ENCODE assay signal across 1 cellular context in the genomic region with DNA sequence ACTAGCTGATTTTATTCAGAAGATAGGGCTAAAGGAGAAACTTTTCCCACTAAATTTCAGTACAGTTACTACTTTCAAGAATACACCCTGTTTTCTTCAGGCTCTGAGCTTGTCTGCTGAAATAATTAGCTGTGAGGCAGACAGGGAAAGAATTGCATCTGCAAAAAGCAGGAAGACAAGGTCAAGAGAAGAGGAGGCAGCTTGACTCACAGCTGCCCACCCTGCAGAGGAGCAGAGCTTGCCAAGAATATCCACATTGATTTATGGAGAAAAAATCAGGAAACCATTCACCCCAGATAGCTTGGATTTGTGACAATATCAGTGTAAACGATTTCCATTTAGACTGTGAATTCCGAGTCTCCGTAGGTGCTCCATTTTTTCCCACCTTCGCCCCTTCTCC.
TF ChIP-seq lines count a peak whose summit lies in the region.

No MANE protein-coding gene starts in this region.

TF ChIP-seq in IMR-90, 13 proteins besides CTCF, POLR2A, EP300 and RAD21:
- TF ChIP-seq CHD1 (IDR thresholded peaks at IDR 0.05; ENCODE audit: low read depth, low read length) = no peak
- TF ChIP-seq MAZ (IDR thresholded peaks at IDR 0.05; ENCODE audit: borderline replicate concordance, low read depth, low read length) = no peak
- TF ChIP-seq NFE2L2 (IDR thresholded peaks at IDR 0.05; ENCODE audit: low read depth, low read length) = no peak
- no peak for TF ChIP-seq SMC3 (IDR thresholded peaks at IDR 0.05; ENCODE audit: low read depth, low read length)
- no peak for TF ChIP-seq FOS (IDR thresholded peaks at IDR 0.05; ENCODE audit: low read depth, low read length)
TF ChIP-seq in IMR-90: peak in this region for 0.
